Comparison of ENCODE assay signal across 29 cellular contexts in the genomic region with DNA sequence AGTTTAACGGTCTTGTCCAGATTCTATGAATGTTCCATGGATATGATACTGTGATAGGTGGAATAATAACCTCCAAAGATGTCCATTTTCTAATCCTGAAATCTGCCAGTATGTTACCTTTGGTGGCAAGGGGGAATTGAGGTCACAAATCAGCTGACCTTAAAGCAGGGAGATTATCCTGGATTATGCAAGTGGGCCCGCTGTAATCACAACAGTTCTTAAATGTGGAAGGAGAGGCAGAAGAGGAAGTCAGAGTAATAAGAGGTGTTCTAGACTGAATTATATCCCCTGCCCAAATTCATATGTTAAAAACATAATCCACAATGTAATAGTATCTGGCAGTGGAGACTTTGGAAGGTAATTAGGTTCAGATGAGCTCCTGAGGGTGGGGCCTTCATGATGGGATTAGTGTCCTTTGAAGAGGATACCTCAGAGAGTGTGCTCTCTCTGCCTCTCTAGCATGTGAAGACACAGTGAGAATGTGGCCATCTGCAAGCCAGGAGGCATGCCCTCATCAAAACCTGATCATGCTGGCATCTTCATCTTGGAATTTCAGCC.
"Had no signal": no experiment of that assay in that cellular context is flagged by ENCODE, and none has a peak within 500 bp of the region (broad histone marks: within the 10 kb centered on the region; RNA-seq: fewer than 3 reads in every experiment).

No MANE protein-coding gene starts in this region.

- H3K4me3 ChIP-seq: colonic mucosa, K562, SK-N-MC had no signal

- H3K36me3 Mint-ChIP-seq: activated CD8-positive, alpha-beta memory T cell treated with anti-CD3 and anti-CD28 coated beads, Interleukin-2, amount 10 ng/mL, durations not matched to agents 7 days and 5 days; activated naive CD4-positive, alpha-beta T cell treated with anti-CD3 and anti-CD28 coated beads, Interleukin-2, amount 10 ng/mL, durations not matched to agents 7 days and 5 days; activated naive CD8-positive, alpha-beta T cell treated with anti-CD3 and anti-CD28 coated beads for 36 hours; T-cell had no signal

- H3K4me1 Mint-ChIP-seq: activated CD8-positive, alpha-beta memory T cell treated with anti-CD3 and anti-CD28 coated beads, Interleukin-2, amount 10 ng/mL, durations not matched to agents 7 days and 5 days; activated naive CD4-positive, alpha-beta T cell treated with anti-CD3 and anti-CD28 coated beads, Interleukin-2, amount 10 ng/mL, durations not matched to agents 7 days and 5 days; activated naive CD8-positive, alpha-beta T cell treated with anti-CD3 and anti-CD28 coated beads for 36 hours; activated T-helper 17 cell treated with anti-CD3 and anti-CD28 coated beads, Interleukin-2, amount 50 U/mL, for 72 hours; T-cell had no signal

- H3K9me3 Mint-ChIP-seq: activated naive CD4-positive, alpha-beta T cell treated with anti-CD3 and anti-CD28 coated beads, Interleukin-2, amount 10 ng/mL, durations not matched to agents 7 days and 5 days; activated naive CD8-positive, alpha-beta T cell treated with anti-CD3 and anti-CD28 coated beads for 36 hours; activated T-cell treated with anti-CD3 and anti-CD28 coated beads, Interleukin-2, amount 50 U/mL, for 24 hours; activated T-helper 17 cell treated with anti-CD3 and anti-CD28 coated beads, Interleukin-2, amount 50 U/mL, for 72 hours; T-cell had no signal

- DNase-seq: activated CD4-positive, alpha-beta T cell treated with anti-CD3 and anti-CD28 coated beads for 4 hours; activated CD4-positive, alpha-beta T cell treated with anti-CD3 and anti-CD28 coated beads, Interleukin-2, amount 50 U/mL, for 4 hours; activated CD8-positive, alpha-beta memory T cell treated with anti-CD3 and anti-CD28 coated beads, Interleukin-2, amount 10 ng/mL, durations not matched to agents 7 days and 5 days; activated gamma-delta T cell; activated naive CD4-positive, alpha-beta T cell treated with anti-CD3 and anti-CD28 coated beads, Interleukin-2, amount 10 ng/mL, durations not matched to agents 7 days and 5 days; activated naive CD8-positive, alpha-beta T cell treated with anti-CD3 and anti-CD28 coated beads for 36 hours; activated T-cell treated with anti-CD3 and anti-CD28 coated beads, Interleukin-2, amount 50 U/mL, for 24 hours; cerebellar nuclear complex; colonic mucosa; Karpas-422; NCI-H1092; NCI-H1417; NCI-H1930; NCI-H2107; NCI-H2171 treated with DMSO at 0.1 percent for 48 hours; NCI-H226; NCI-H510A; NCI-H526 treated with DMSO at 0.1 percent for 48 hours; OCI-M1; RPMI8226; T-cell; T-helper 2 cell; T1000 had no signal

- H3K36me3 ChIP-seq: colonic mucosa had no signal

- H3K27ac ChIP-seq: colonic mucosa, SK-N-MC, VCaP had no signal

- H3K27ac Mint-ChIP-seq: activated CD8-positive, alpha-beta memory T cell treated with anti-CD3 and anti-CD28 coated beads, Interleukin-2, amount 10 ng/mL, durations not matched to agents 7 days and 5 days; activated naive CD4-positive, alpha-beta T cell treated with anti-CD3 and anti-CD28 coated beads, Interleukin-2, amount 10 ng/mL, durations not matched to agents 7 days and 5 days; activated naive CD8-positive, alpha-beta T cell treated with anti-CD3 and anti-CD28 coated beads for 36 hours; activated T-cell treated with anti-CD3 and anti-CD28 coated beads, Interleukin-2, amount 50 U/mL, for 24 hours; activated T-helper 17 cell treated with anti-CD3 and anti-CD28 coated beads, Interleukin-2, amount 50 U/mL, for 72 hours; T-cell had no signal

- H3K27me3 Mint-ChIP-seq: activated CD8-positive, alpha-beta memory T cell treated with anti-CD3 and anti-CD28 coated beads, Interleukin-2, amount 10 ng/mL, durations not matched to agents 7 days and 5 days; activated naive CD4-positive, alpha-beta T cell treated with anti-CD3 and anti-CD28 coated beads, Interleukin-2, amount 10 ng/mL, durations not matched to agents 7 days and 5 days; activated naive CD8-positive, alpha-beta T cell treated with anti-CD3 and anti-CD28 coated beads for 36 hours; activated T-cell treated with anti-CD3 and anti-CD28 coated beads, Interleukin-2, amount 50 U/mL, for 24 hours; activated T-helper 17 cell treated with anti-CD3 and anti-CD28 coated beads, Interleukin-2, amount 50 U/mL, for 72 hours; T-cell had no signal

- H3K27me3 ChIP-seq: colonic mucosa had no signal

- H3K4me3 Mint-ChIP-seq: activated CD8-positive, alpha-beta memory T cell treated with anti-CD3 and anti-CD28 coated beads, Interleukin-2, amount 10 ng/mL, durations not matched to agents 7 days and 5 days; activated naive CD4-positive, alpha-beta T cell treated with anti-CD3 and anti-CD28 coated beads, Interleukin-2, amount 10 ng/mL, durations not matched to agents 7 days and 5 days; activated naive CD8-positive, alpha-beta T cell treated with anti-CD3 and anti-CD28 coated beads for 36 hours; activated T-cell treated with anti-CD3 and anti-CD28 coated beads, Interleukin-2, amount 50 U/mL, for 24 hours; activated T-helper 17 cell treated with anti-CD3 and anti-CD28 coated beads, Interleukin-2, amount 50 U/mL, for 72 hours; T-cell had no signal

- ATAC-seq: activated CD8-positive, alpha-beta memory T cell treated with anti-CD3 and anti-CD28 coated beads, Interleukin-2, amount 10 ng/mL, durations not matched to agents 7 days and 5 days; activated T-helper 17 cell treated with anti-CD3 and anti-CD28 coated beads, Interleukin-2, amount 50 U/mL, for 72 hours; K562; Panc1; Right ventricle myocardium inferior; T-cell had no signal

- H3K4me1 ChIP-seq: colonic mucosa had no signal

- H3K9me3 ChIP-seq: colonic mucosa had no signal

- FAIRE-seq: K562 had no signal
